12 cellular contexts compared by ENCODE assay signal in genomic region chr10:3455385-3456334, GRCh38.
DNase-seq lines count a peak whose midpoint lies in the region; ATAC-seq, FAIRE-seq and TF ChIP-seq lines count a peak whose summit lies in the region.
"Had no signal": no experiment of that assay in that cellular context is flagged by ENCODE, and none has a peak within 500 bp of the region (broad histone marks: within the 10 kb centered on the region; RNA-seq: fewer than 3 reads in every experiment).

No MANE protein-coding gene starts in this region.

- H3K4me3 ChIP-seq in H1 (ENCODE audit: extremely low read depth in 1 of 4, insufficient read depth in 2 of 4, low read depth in 3 of 4, low read length in 4 of 4) (no peak overlapping the region), tibial nerve (no peak overlapping the region)
- H3K4me3 ChIP-seq: upper lobe of right lung had no signal

- H2BK12ac ChIP-seq in H1 (ENCODE audit: low read depth, low read length): peak overlapping the region; percentile 93

- peaks cover 0 to 3% (median 0%) of the 10 kb centered on the region in 4 experiments; a peak in 1 of 7 replicates for H3K27me3 ChIP-seq in H1 (replicated peaks in 1 of 4; ENCODE audit: control insufficient read depth in 3 of 4, extremely low read depth in 1 of 4, insufficient read depth in 3 of 4, low read length in 3 of 4)
- H3K27me3 ChIP-seq in tibial nerve: no peaks in the 10 kb centered on the region
- H3K27me3 ChIP-seq: upper lobe of right lung had no signal

- H3K4me2 ChIP-seq in H1 (ENCODE audit: insufficient read depth in 1 of 2, low read depth in 2 of 2, low read length in 2 of 2): no peak overlapping the region
- H3K4me2 ChIP-seq: KMS-11 had no signal

- peak overlapping the region; percentile 62; the same call in 1 of the 2 replicates for H2AFZ ChIP-seq in H1 (ENCODE audit: low read length)

- H3K4me1 ChIP-seq in H1 (replicated peaks in 1 of 4; ENCODE audit: control insufficient read depth in 3 of 4, insufficient read depth in 4 of 4, low read length in 3 of 4) (peaks cover 0 to 15% (median 9%) of the 10 kb centered on the region in 4 experiments; a peak in 5 of 7 replicates), tibial nerve (peaks cover 0 to 33% (median 15%) of the 10 kb centered on the region in 4 donors)

- TF ChIP-seq POLR2A in H1 (IDR thresholded peaks at IDR 0.05; ENCODE audit: control extremely low read depth in 1 of 2, low read depth in 2 of 2, low read length in 2 of 2): no peak
- TF ChIP-seq POLR2A in tibial nerve (IDR thresholded peaks at IDR 0.05): no peak

- H3K4me3 Mint-ChIP-seq in activated CD8-positive, alpha-beta memory T cell treated with anti-CD3 and anti-CD28 coated beads, Interleukin-2, amount 10 ng/mL, durations not matched to agents 7 days and 5 days: no peak overlapping the region
- H3K4me3 Mint-ChIP-seq in T-cell: peak overlapping the region in 1 of 3 donors; percentile 43
- H3K4me3 Mint-ChIP-seq in osteocyte (ENCODE audit: unreplicated experiment): peak overlapping the region; percentile 51

- peaks cover 0 to 6% of the 10 kb centered on the region in 2 experiments; a peak in 1 of 4 replicates for H3K9me3 ChIP-seq in H1 (ENCODE audit: insufficient read depth in 2 of 2, low read depth in 1 of 2, low read length in 1 of 2)
- H3K9me3 ChIP-seq in tibial nerve: no peaks in the 10 kb centered on the region
- H3K9me3 ChIP-seq: upper lobe of right lung had no signal

- TF ChIP-seq RAD21 in H1 (IDR thresholded peaks at IDR 0.05 in 1 of 2, conservative IDR thresholded peaks at IDR 0.05 in 1 of 2; ENCODE audit: low read depth in 2 of 2, low read length in 2 of 2): 0 out of 4 replicates have a peak, but pooled peaks have one; percentile 4 to 7

- DNase-seq in activated CD8-positive, alpha-beta memory T cell treated with anti-CD3 and anti-CD28 coated beads for 24 hours: peak; percentile 38
- no peak for DNase-seq in activated CD8-positive, alpha-beta memory T cell treated with anti-CD3 and anti-CD28 coated beads, Interleukin-2, amount 10 ng/mL, durations not matched to agents 7 days and 5 days
- DNase-seq in T-cell: peak in 3 of 34 experiments; percentile 5 to 35 (median 11)
- no peak for DNase-seq in H1 (ENCODE audit: low read depth in 1 of 2, low spot score in 2 of 2)
- DNase-seq in osteocyte (ENCODE audit: extremely low spot score, unreplicated experiment): no peak
- no peak for DNase-seq in tibial nerve (ENCODE audit: low spot score in 2 of 2)
- DNase-seq: upper lobe of right lung had no signal

- 93% methylated on average over 13 of the region's 13 CpGs; no CpG with 5 or more reads in 1 of the 2 experiments for WGBS in H1 (ENCODE audit: extremely low coverage in 1 of 2, insufficient coverage in 1 of 2, insufficient read length in 1 of 2, insufficient replicate concordance in 2 of 2, low coverage in 1 of 2, low lambda C conversion rate in 2 of 2, missing lambda C conversion rate in 1 of 2), 2 experiments
- WGBS in tibial nerve, 2 donors: 72 to 74% methylated on average over 13 of the region's 13 CpGs

- H3K4me1 Mint-ChIP-seq in activated CD8-positive, alpha-beta memory T cell treated with anti-CD3 and anti-CD28 coated beads, Interleukin-2, amount 10 ng/mL, durations not matched to agents 7 days and 5 days: peaks cover 5% of the 10 kb centered on the region
- H3K4me1 Mint-ChIP-seq in T-cell (peaks cover 9 to 34% (median 13%) of the 10 kb centered on the region in 3 donors), osteocyte (ENCODE audit: unreplicated experiment) (peaks cover 64% of the 10 kb centered on the region)

- peaks cover 4% of the 10 kb centered on the region for H3K9me3 Mint-ChIP-seq in activated CD8-positive, alpha-beta memory T cell treated with anti-CD3 and anti-CD28 coated beads, Interleukin-2, amount 10 ng/mL, durations not matched to agents 7 days and 5 days (ENCODE audit: low read depth)
- H3K9me3 Mint-ChIP-seq in T-cell (peaks cover 0 to 12% (median 0%) of the 10 kb centered on the region in 3 donors), osteocyte (ENCODE audit: unreplicated experiment) (no peaks in the 10 kb centered on the region)

- peak overlapping the region; percentile 29; the same call in 1 of the 2 replicates for H3K18ac ChIP-seq in H1 (ENCODE audit: extremely low read depth, low read length)

- H4K8ac ChIP-seq in H1 (ENCODE audit: extremely low read depth, insufficient read depth, low read length): no peak overlapping the region

- TF ChIP-seq CTCF in H1 (IDR thresholded peaks at IDR 0.05; ENCODE audit: control extremely low read depth in 1 of 3, insufficient read depth in 1 of 3, low read depth in 1 of 3, low read length in 3 of 3) (no peak), osteocyte (IDR thresholded peaks at IDR 0.05) (peak; percentile 33), tibial nerve (IDR thresholded peaks at IDR 0.05) (no peak)

- H3K36me3 Mint-ChIP-seq in activated CD8-positive, alpha-beta memory T cell treated with anti-CD3 and anti-CD28 coated beads, Interleukin-2, amount 10 ng/mL, durations not matched to agents 7 days and 5 days: no peaks in the 10 kb centered on the region
- H3K36me3 Mint-ChIP-seq in T-cell: no peaks in the 10 kb centered on the region
- H3K36me3 Mint-ChIP-seq in osteocyte (ENCODE audit: unreplicated experiment): no peaks in the 10 kb centered on the region

- H3K36me3 ChIP-seq in H1 (ENCODE audit: control insufficient read depth in 2 of 4, insufficient read depth in 4 of 4, low read length in 3 of 4) (no peaks in the 10 kb centered on the region; a peak in 1 of 8 replicates), tibial nerve (no peaks in the 10 kb centered on the region)
- H3K36me3 ChIP-seq: upper lobe of right lung had no signal

- POLR2A ChIA-PET in T-cell (lab: Charles Lee) (interaction anchor here in 1 of 2 donors (0.6 kb wide), 1 partner anchor 107 kb away, joined by 6 read pairs; no protein-coding TSS in a partner anchor), H1 (lab: Charles Lee; ENCODE audit: partially characterized antibody) (no interaction called here)

- H3K14ac ChIP-seq in H1 (ENCODE audit: insufficient read length): no peak overlapping the region

- FAIRE-seq in H1 (lab: Jason Lieb, UNC): no peak
- FAIRE-seq: islet of Langerhans, RCC 7860 had no signal

- no peak overlapping the region for H3K23ac ChIP-seq in H1 (ENCODE audit: insufficient read length)

- TF ChIP-seq EP300 in H1 (IDR thresholded peaks at IDR 0.05; ENCODE audit: borderline replicate concordance in 1 of 2, low read depth in 2 of 2, low read length in 2 of 2) (no peak), tibial nerve (IDR thresholded peaks at IDR 0.05) (no peak)

- peaks cover 11% of the 10 kb centered on the region for H3K27me3 Mint-ChIP-seq in activated CD8-positive, alpha-beta memory T cell treated with anti-CD3 and anti-CD28 coated beads, Interleukin-2, amount 10 ng/mL, durations not matched to agents 7 days and 5 days
- peaks cover 8% of the 10 kb centered on the region in 2 donors for H3K27me3 Mint-ChIP-seq in T-cell
- H3K27me3 Mint-ChIP-seq in osteocyte (ENCODE audit: unreplicated experiment): no peaks in the 10 kb centered on the region

- no peak overlapping the region for H3K56ac ChIP-seq in H1 (replicated peaks; ENCODE audit: insufficient read length, low read depth, low read length)

- H3K79me2 ChIP-seq in H1 (ENCODE audit: control insufficient read depth in 1 of 2, insufficient read depth in 2 of 2, low read length in 2 of 2): no peaks in the 10 kb centered on the region

- peak overlapping the region; percentile 73; the same call in 1 of the 2 replicates for H2BK15ac ChIP-seq in H1 (ENCODE audit: low read length)

- H2AK5ac ChIP-seq in H1 (ENCODE audit: low read depth, low read length): peak overlapping the region; percentile 91

- no peak overlapping the region for H4K5ac ChIP-seq in H1 (ENCODE audit: insufficient read length, low read depth, low read length)

- H4K91ac ChIP-seq in H1 (replicated peaks; ENCODE audit: insufficient read length, low read length): peak overlapping the region; percentile 81

- H2BK120ac ChIP-seq in H1 (replicated peaks; ENCODE audit: low read depth, low read length): peak overlapping the region; percentile 33

- H3K27ac ChIP-seq in H1 (ENCODE audit: low read depth, low read length): no peak overlapping the region; the same call in 1 of the 2 replicates
- no peak overlapping the region for H3K27ac ChIP-seq in tibial nerve
- H3K27ac ChIP-seq: KMS-11, upper lobe of right lung had no signal

- CTCF ChIA-PET in activated CD8-positive, alpha-beta memory T cell treated with anti-CD3 and anti-CD28 coated beads, Interleukin-2, amount 10 ng/mL, durations not matched to agents 7 days and 5 days (lab: Charles Lee): no interaction called here
- CTCF ChIA-PET in T-cell (lab: Charles Lee): no interaction called here
- CTCF ChIA-PET in H1 (lab: Charles Lee; ENCODE audit: partially characterized antibody): interaction anchor here (0.7 to 1.7 kb wide), 2 partner anchors 57 to 188 kb away, joined by 3 read pairs; no protein-coding TSS in a partner anchor

- no peaks in the 10 kb centered on the region for H3K79me1 ChIP-seq in H1 (ENCODE audit: low read depth, low read length)

- no peaks in the 10 kb centered on the region for H3K23me2 ChIP-seq in H1 (ENCODE audit: low read depth, low read length)

- H3K27ac Mint-ChIP-seq in activated CD8-positive, alpha-beta memory T cell treated with anti-CD3 and anti-CD28 coated beads, Interleukin-2, amount 10 ng/mL, durations not matched to agents 7 days and 5 days: no peak overlapping the region
- H3K27ac Mint-ChIP-seq in T-cell (peak overlapping the region; percentile 21 to 25), osteocyte (ENCODE audit: unreplicated experiment) (peak overlapping the region; percentile 89)

- peak overlapping the region; percentile 9; the same call in 1 of the 2 replicates for H2BK20ac ChIP-seq in H1 (ENCODE audit: low read length)

- H3K4ac ChIP-seq in H1 (replicated peaks; ENCODE audit: insufficient read length, low read depth, low read length): peak overlapping the region; percentile 91

- no peak for ATAC-seq in activated CD8-positive, alpha-beta memory T cell treated with anti-CD3 and anti-CD28 coated beads, Interleukin-2, amount 10 ng/mL, durations not matched to agents 7 days and 5 days
- ATAC-seq in T-cell (replicated peaks in 1 of 4) (peak in 3 of 4 experiments; percentile 48 to 57 (median 51)), HG02973 (IDR thresholded peaks at IDR 0.05; ENCODE audit: unreplicated experiment) (no peak), GM21526 (IDR thresholded peaks at IDR 0.05; ENCODE audit: low FRiP score, unreplicated experiment) (no peak)
- ATAC-seq: upper lobe of right lung had no signal

- H4K20me1 ChIP-seq in H1 (replicated peaks in 1 of 2; ENCODE audit: control insufficient read depth in 1 of 2, insufficient read depth in 2 of 2, low read length in 2 of 2): no peaks in the 10 kb centered on the region

- peak overlapping the region; percentile 6; the same call in 1 of the 2 replicates for H2BK5ac ChIP-seq in H1 (ENCODE audit: low read depth, low read length)

- H3K9ac ChIP-seq in H1 (replicated peaks in 1 of 4; ENCODE audit: extremely low read depth in 1 of 4, low read depth in 3 of 4, low read length in 3 of 4): no peak overlapping the region
- H3K9ac ChIP-seq: KMS-11 had no signal

TF ChIP-seq in H1, 55 proteins besides CTCF, POLR2A, EP300 and RAD21 (continues in another document):
- no peak for TF ChIP-seq BRCA1 (IDR thresholded peaks at IDR 0.05; ENCODE audit: low read depth, low read length)
- no peak for TF ChIP-seq TAF7 (optimal IDR thresholded peaks at IDR 0.05; ENCODE audit: borderline replicate concordance, low read depth, low read length)
- no peak for TF ChIP-seq EGR1 (IDR thresholded peaks at IDR 0.05; ENCODE audit: borderline replicate concordance, low read depth, low read length)

Comparison
In these comparisons a context has a peak if more than half of its experiments do, and no peak if none do; other contexts are left out.
1. ATAC-seq: peak in T-cell (3 of 4); none in activated CD8-positive, alpha-beta memory T cell treated with anti-CD3 and anti-CD28 coated beads, Interleukin-2, amount 10 ng/mL, durations not matched to agents 7 days and 5 days (single experiment), HG02973 (single experiment) and GM21526 (single experiment).